ENCODE assay signal across 8 cellular contexts in the genomic region with DNA sequence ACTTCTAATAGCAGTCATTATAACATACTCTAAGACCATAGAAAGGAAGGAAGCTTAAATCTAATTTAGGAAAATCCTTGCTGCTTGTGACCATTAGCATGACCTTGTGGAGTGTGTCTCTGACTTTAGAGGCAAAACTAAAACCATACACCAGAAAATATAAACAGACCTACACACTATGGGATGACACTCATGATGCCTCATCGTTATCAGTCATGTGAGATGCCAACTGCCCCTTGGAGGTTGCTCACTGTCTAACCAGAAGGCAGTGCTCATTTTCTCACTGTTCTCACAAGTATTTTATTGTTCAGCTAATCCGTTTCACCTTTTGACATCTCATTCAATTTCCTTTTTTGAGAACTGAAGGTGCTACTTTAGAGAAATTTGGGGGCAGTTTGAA.
"Had no signal": no experiment of that assay in that cellular context is flagged by ENCODE, and none has a peak within 500 bp of the region (broad histone marks: within the 10 kb centered on the region; RNA-seq: fewer than 3 reads in every experiment).

No MANE protein-coding gene starts in this region.

- H3K36me3 Mint-ChIP-seq: natural killer cell treated with Interleukin-12 subunit alpha and Interleukin-12 subunit beta and Interleukin-15 and Interleukin-18, amount 100 ng/mL, for 72 hours; stimulated activated effector memory CD8-positive, alpha-beta T cell treated with anti-CD3 and anti-CD28 coated beads, Interleukin-12 subunit alpha, Interleukin-12 subunit beta, amount 100 ng/mL, for 72 hours had no signal

- H3K9me3 Mint-ChIP-seq: stimulated activated effector memory CD8-positive, alpha-beta T cell treated with anti-CD3 and anti-CD28 coated beads, Interleukin-12 subunit alpha, Interleukin-12 subunit beta, amount 100 ng/mL, for 72 hours had no signal

- H3K27me3 Mint-ChIP-seq: natural killer cell treated with Interleukin-12 subunit alpha and Interleukin-12 subunit beta and Interleukin-15 and Interleukin-18, amount 100 ng/mL, for 72 hours had no signal

- H3K4me1 Mint-ChIP-seq: stimulated activated effector memory CD8-positive, alpha-beta T cell treated with anti-CD3 and anti-CD28 coated beads, Interleukin-12 subunit alpha, Interleukin-12 subunit beta, amount 100 ng/mL, for 72 hours had no signal

- ATAC-seq: natural killer cell treated with Interleukin-12 subunit alpha and Interleukin-12 subunit beta and Interleukin-15 and Interleukin-18, amount 100 ng/mL, for 72 hours; stimulated activated effector memory CD8-positive, alpha-beta T cell treated with anti-CD3 and anti-CD28 coated beads, Interleukin-12 subunit alpha, Interleukin-12 subunit beta, amount 100 ng/mL, for 72 hours had no signal

- H3K27ac Mint-ChIP-seq: natural killer cell treated with Interleukin-12 subunit alpha and Interleukin-12 subunit beta and Interleukin-15 and Interleukin-18, amount 100 ng/mL, for 72 hours; stimulated activated effector memory CD8-positive, alpha-beta T cell treated with anti-CD3 and anti-CD28 coated beads, Interleukin-12 subunit alpha, Interleukin-12 subunit beta, amount 100 ng/mL, for 72 hours had no signal

- DNase-seq: activated CD4-positive, alpha-beta T cell treated with anti-CD3 and anti-CD28 coated beads, Interleukin-2, amount 50 U/mL, for 1 hour; activated naive CD4-positive, alpha-beta T cell treated with Interleukin-2 at 50 U/mL for 16 hours; activated T-cell treated with anti-CD3 and anti-CD28 coated beads for 4 hours; caudate nucleus; left ventricle myocardium superior had no signal

- H3K4me3 Mint-ChIP-seq: natural killer cell treated with Interleukin-12 subunit alpha and Interleukin-12 subunit beta and Interleukin-15 and Interleukin-18, amount 100 ng/mL, for 72 hours; stimulated activated effector memory CD8-positive, alpha-beta T cell treated with anti-CD3 and anti-CD28 coated beads, Interleukin-12 subunit alpha, Interleukin-12 subunit beta, amount 100 ng/mL, for 72 hours had no signal

- FAIRE-seq: colon had no signal
